Comparison of ENCODE assay signal across 9 cellular contexts in the genomic region with DNA sequence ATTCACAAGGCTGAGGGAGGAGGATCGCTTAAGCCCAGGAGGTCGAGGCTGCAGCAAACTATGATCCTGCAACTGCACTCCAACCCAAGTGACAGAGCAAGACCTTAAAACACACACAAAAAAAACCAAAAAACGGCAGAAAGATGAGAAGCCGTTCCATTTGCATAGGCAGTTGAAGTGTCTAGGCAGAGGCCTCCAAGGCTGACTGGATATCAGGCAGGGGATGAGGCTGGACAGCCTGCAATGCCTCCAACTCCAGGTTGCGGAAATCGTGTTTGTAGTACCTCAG. TPM values are rescaled to one million over a fixed set of nuclear protein-coding genes. Genes with fewer than 3 reads are reported as not detected.
A peak's percentile ranks its signal among the peaks of the same experiment; 100 is the strongest.
DNase-seq lines count a peak whose midpoint lies in the region; ATAC-seq and TF ChIP-seq lines count a peak whose summit lies in the region.
"Had no signal": no experiment of that assay in that cellular context is flagged by ENCODE, and none has a peak within 500 bp of the region (broad histone marks: within the 10 kb centered on the region; RNA-seq: fewer than 3 reads in every experiment).

No MANE protein-coding gene starts in this region.

- no peaks in the 10 kb centered on the region; a peak in 1 of 22 replicates for H3K9me3 ChIP-seq in BLaER1 treated with 17β-estradiol and CSF1 and Interleukin-3, amounts not matched to agents 10 nM and 100 nM (replicated peaks in 1 of 11)
- no peaks in the 10 kb centered on the region for H3K9me3 ChIP-seq in MG63

- H3K4me1 Mint-ChIP-seq in neural crest cell: peaks cover 34% of the 10 kb centered on the region

- H3K27ac Mint-ChIP-seq in neural crest cell (ENCODE audit: unreplicated experiment): no peak overlapping the region

- peak overlapping the region; percentile 61 to 98 (median 92); a peak in 19 of 22 replicates for H3K27ac ChIP-seq in BLaER1 treated with 17β-estradiol and CSF1 and Interleukin-3, amounts not matched to agents 10 nM and 100 nM
- H3K27ac ChIP-seq in coronary artery: peak overlapping the region; percentile 93 to 95

- H3K4me1 ChIP-seq in BLaER1 treated with 17β-estradiol and CSF1 and Interleukin-3, amounts not matched to agents 10 nM and 100 nM: peaks cover 33 to 67% (median 54%) of the 10 kb centered on the region in 10 experiments

- H3K27me3 ChIP-seq in BLaER1 treated with 17β-estradiol and CSF1 and Interleukin-3, amounts not matched to agents 10 nM and 100 nM: no peaks in the 10 kb centered on the region
- H3K27me3 ChIP-seq in MG63: no peaks in the 10 kb centered on the region
- H3K27me3 ChIP-seq: cardiac muscle cell had no signal

- H3K4me2 ChIP-seq in BLaER1 treated with 17β-estradiol and CSF1 and Interleukin-3, amounts not matched to agents 10 nM and 100 nM: peak overlapping the region; percentile 75 to 93 (median 86)

- peak overlapping the region; percentile 99 for H3K4me3 Mint-ChIP-seq in neural crest cell

- no peaks in the 10 kb centered on the region for H3K9me3 Mint-ChIP-seq in neural crest cell

- DNase-seq in MG63 (no peak), coronary artery (ENCODE audit: low spot score) (no peak), neural crest cell (ENCODE audit: low read depth, low spot score) (no peak), Kasumi-1 (lab: John Stamatoyannopoulos, UW) (no peak), islet precursor cell (no peak), NCI-H2227 (lab: John Stamatoyannopoulos, UW; ENCODE audit: unreplicated experiment) (no peak)

- H3K27me3 Mint-ChIP-seq in neural crest cell (ENCODE audit: low read depth): no peaks in the 10 kb centered on the region

- peaks cover 0 to 13% (median 7%) of the 10 kb centered on the region in 11 experiments; a peak in 12 of 22 replicates for H3K36me3 ChIP-seq in BLaER1 treated with 17β-estradiol and CSF1 and Interleukin-3, amounts not matched to agents 10 nM and 100 nM
- H3K36me3 ChIP-seq in MG63: peaks cover 19% of the 10 kb centered on the region
- H3K36me3 ChIP-seq: cardiac muscle cell had no signal

- no peak for ATAC-seq in GM18511 (IDR thresholded peaks at IDR 0.05; ENCODE audit: unreplicated experiment)

- H3K9ac ChIP-seq in BLaER1 treated with 17β-estradiol and CSF1 and Interleukin-3, amounts not matched to agents 10 nM and 100 nM: peak overlapping the region; percentile 20 to 94 (median 86); a peak in 19 of 22 replicates

- peak overlapping the region; percentile 74 to 92 (median 86); a peak in 15 of 20 replicates for H3K4me3 ChIP-seq in BLaER1 treated with 17β-estradiol and CSF1 and Interleukin-3, amounts not matched to agents 10 nM and 100 nM
- H3K4me3 ChIP-seq in MG63: peak overlapping the region; percentile 97
- H3K4me3 ChIP-seq in coronary artery: peak overlapping the region; percentile 69

- TF ChIP-seq CTCF in coronary artery (IDR thresholded peaks at IDR 0.05) (no peak), neural crest cell (conservative IDR thresholded peaks at IDR 0.05) (no peak)

- peaks cover 0 to 20% (median 14%) of the 10 kb centered on the region in 11 experiments; a peak in 16 of 22 replicates for H4K20me1 ChIP-seq in BLaER1 treated with 17β-estradiol and CSF1 and Interleukin-3, amounts not matched to agents 10 nM and 100 nM

- no peaks in the 10 kb centered on the region for H3K36me3 Mint-ChIP-seq in neural crest cell (ENCODE audit: low read depth)

RNA-seq across cellular contexts. Expression of gene FBXL19, which starts 2.0 kb away (rescaled TPM):
- 19.5 and 31.2 TPM in 2 replicates for total RNA-seq in MG63 (2014; rRNA removed; shearing (Covaris generic); ENCODE audit: low replicate concordance)
- 78.1 and 84.7 TPM in 2 replicates for total RNA-seq in neural crest cell

RNA-seq across cellular contexts. Expression of gene CTF1, which starts 25.0 kb away (rescaled TPM):
- not detected in 2 replicates for total RNA-seq in MG63 (2014; rRNA removed; shearing (Covaris generic); ENCODE audit: low replicate concordance)
- 1.6 and 2.6 TPM in 2 replicates for total RNA-seq in neural crest cell

RNA-seq across cellular contexts. Expression of gene ORAI3, which starts 27.5 kb away (rescaled TPM):
- 4.1 and 4.2 TPM in 2 replicates for total RNA-seq in MG63 (2014; rRNA removed; shearing (Covaris generic); ENCODE audit: low replicate concordance)
- total RNA-seq in neural crest cell: 7.7 and 8.0 TPM in 2 replicates

RNA-seq across cellular contexts. Expression of gene BCL7C, which starts 27.5 kb away (rescaled TPM):
- 64.3 and 70.8 TPM in 2 replicates for total RNA-seq in MG63 (2014; rRNA removed; shearing (Covaris generic); ENCODE audit: low replicate concordance)
- 35.9 and 38.4 TPM in 2 replicates for total RNA-seq in neural crest cell

RNA-seq across cellular contexts. Expression of gene SETD1A, which starts 36.2 kb away (rescaled TPM):
- 0.17 and 0.76 TPM in 2 replicates for total RNA-seq in MG63 (2014; rRNA removed; shearing (Covaris generic); ENCODE audit: low replicate concordance)
- 33.4 and 35.2 TPM in 2 replicates for total RNA-seq in neural crest cell
